Comparison of ENCODE assay signal across 29 cellular contexts in the genomic region with DNA sequence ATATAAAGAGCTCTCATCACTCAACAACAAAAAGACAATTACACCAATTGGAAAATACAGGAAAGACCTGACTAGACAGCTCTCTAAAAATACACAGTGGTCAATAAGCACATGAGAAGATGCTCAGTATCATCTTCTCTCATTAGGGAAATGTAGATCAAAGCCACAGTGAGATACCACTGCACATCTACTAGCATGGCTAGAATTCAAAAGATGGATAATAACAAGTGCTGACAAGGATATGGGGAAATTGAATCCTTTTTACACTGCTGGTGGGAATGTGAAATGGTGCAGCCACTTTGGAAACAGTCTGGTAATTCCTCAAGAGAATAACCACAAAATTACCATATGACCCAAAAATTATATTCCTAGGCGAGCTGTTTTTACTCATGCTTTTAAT. TPM values are rescaled to one million over a fixed set of nuclear protein-coding genes. Genes with fewer than 3 reads are reported as not detected.
"Had no signal": no experiment of that assay in that cellular context is flagged by ENCODE, and none has a peak within 500 bp of the region (broad histone marks: within the 10 kb centered on the region; RNA-seq: fewer than 3 reads in every experiment).

No MANE protein-coding gene starts in this region.

- H3K27ac Mint-ChIP-seq: activated CD4-positive, alpha-beta memory T cell treated with anti-CD3 and anti-CD28 coated beads for 36 hours; activated CD4-positive, alpha-beta T cell treated with anti-CD3 and anti-CD28 coated beads, Interleukin-2, amount 10 ng/mL, durations not matched to agents 24 days and 14 days; activated naive CD4-positive, alpha-beta T cell treated with anti-CD3 and anti-CD28 coated beads, Interleukin-2, amount 10 ng/mL, durations not matched to agents 7 days and 5 days; activated naive CD8-positive, alpha-beta T cell treated with anti-CD3 and anti-CD28 coated beads, Interleukin-2, amount 10 ng/mL, durations not matched to agents 7 days and 5 days; activated T-cell treated with anti-CD3 and anti-CD28 coated beads, Interleukin-2, amount 50 U/mL, for 24 hours; endodermal cell; nephron progenitor cell; T-helper 17 cell; type B pancreatic cell had no signal

- ATAC-seq: activated CD4-positive, CD25-positive, alpha-beta regulatory T cell treated with anti-CD3 and anti-CD28 coated beads, Interleukin-2, amount 50 U/mL, for 24 hours; lower lobe of right lung; T-helper 17 cell had no signal

- H3K4me3 Mint-ChIP-seq: activated CD4-positive, alpha-beta memory T cell treated with anti-CD3 and anti-CD28 coated beads for 36 hours; activated CD4-positive, alpha-beta T cell treated with anti-CD3 and anti-CD28 coated beads, Interleukin-2, amount 10 ng/mL, durations not matched to agents 24 days and 14 days; activated naive CD4-positive, alpha-beta T cell treated with anti-CD3 and anti-CD28 coated beads, Interleukin-2, amount 10 ng/mL, durations not matched to agents 7 days and 5 days; activated naive CD8-positive, alpha-beta T cell treated with anti-CD3 and anti-CD28 coated beads, Interleukin-2, amount 10 ng/mL, durations not matched to agents 7 days and 5 days; activated T-cell treated with anti-CD3 and anti-CD28 coated beads, Interleukin-2, amount 50 U/mL, for 24 hours; endodermal cell; T-helper 17 cell; type B pancreatic cell had no signal

- H3K36me3 ChIP-seq: ascending aorta, brain microvascular endothelial cell, esophagus muscularis mucosa, heart right ventricle, lower lobe of right lung, neutrophil, uterus had no signal

- H3K4me1 Mint-ChIP-seq: naive B cell, T-helper 17 cell had no signal

- H3K9me3 Mint-ChIP-seq: type B pancreatic cell had no signal

- H3K27me3 Mint-ChIP-seq: activated CD4-positive, alpha-beta memory T cell treated with anti-CD3 and anti-CD28 coated beads for 36 hours; activated CD4-positive, alpha-beta T cell treated with anti-CD3 and anti-CD28 coated beads, Interleukin-2, amount 10 ng/mL, durations not matched to agents 24 days and 14 days; activated naive CD4-positive, alpha-beta T cell treated with anti-CD3 and anti-CD28 coated beads, Interleukin-2, amount 10 ng/mL, durations not matched to agents 7 days and 5 days; activated naive CD8-positive, alpha-beta T cell treated with anti-CD3 and anti-CD28 coated beads, Interleukin-2, amount 10 ng/mL, durations not matched to agents 7 days and 5 days; activated T-cell treated with anti-CD3 and anti-CD28 coated beads, Interleukin-2, amount 50 U/mL, for 24 hours; naive B cell; T-helper 17 cell; type B pancreatic cell had no signal

- H3K4me3 ChIP-seq: ascending aorta, esophagus muscularis mucosa, heart right ventricle, lower lobe of right lung, uterus had no signal

- H3K27ac ChIP-seq: brain microvascular endothelial cell, esophagus muscularis mucosa, heart right ventricle, lower lobe of right lung, neutrophil, uterus, WERI-Rb-1 had no signal

- H3K27me3 ChIP-seq: ascending aorta, brain microvascular endothelial cell, esophagus muscularis mucosa, heart right ventricle, neutrophil, uterus had no signal

- H3K9me3 ChIP-seq: ascending aorta, lower lobe of right lung, neutrophil, uterus had no signal

- H3K36me3 Mint-ChIP-seq: activated CD4-positive, alpha-beta memory T cell treated with anti-CD3 and anti-CD28 coated beads for 36 hours; naive B cell had no signal

- DNase-seq: activated CD4-positive, alpha-beta memory T cell treated with anti-CD3 and anti-CD28 coated beads for 36 hours; activated CD4-positive, alpha-beta T cell treated with anti-CD3 and anti-CD28 coated beads, Interleukin-2, amount 10 ng/mL, durations not matched to agents 24 days and 14 days; activated CD8-positive, alpha-beta memory T cell treated with anti-CD3 and anti-CD28 coated beads, Interleukin-2, amount 50 U/mL, for 4 hours; activated gamma-delta T cell; activated naive CD4-positive, alpha-beta T cell treated with anti-CD3 and anti-CD28 coated beads, Interleukin-2, amount 10 ng/mL, durations not matched to agents 7 days and 5 days; activated naive CD8-positive, alpha-beta T cell treated with anti-CD3 and anti-CD28 coated beads, Interleukin-2, amount 10 ng/mL, durations not matched to agents 7 days and 5 days; activated T-cell treated with anti-CD3 and anti-CD28 coated beads, Interleukin-2, amount 50 U/mL, for 24 hours; brain microvascular endothelial cell; endodermal cell; foreskin melanocyte; heart right ventricle; kidney glomerular epithelial cell; lower lobe of right lung; mesendoderm; naive B cell; nephron progenitor cell; retina; stimulated activated naive CD4-positive, alpha-beta T cell treated with Interleukin-2 at 50 U/mL for 16 hours; T-helper 17 cell; T1000; uterus; WERI-Rb-1 had no signal

- H3K4me1 ChIP-seq: lower lobe of right lung, uterus had no signal

RNA-seq across cellular contexts. Expression of gene HES2, which starts 35.6 kb away (rescaled TPM):
- total RNA-seq: ascending aorta, endodermal cell, esophagus muscularis mucosa, osteocyte, T-helper 17 cell had no signal

RNA-seq across cellular contexts. Expression of gene ESPN, which starts 40.4 kb away (rescaled TPM):
- total RNA-seq: osteocyte, posterior vena cava had no signal
